8 cellular contexts compared by ENCODE assay signal in the genomic region with DNA sequence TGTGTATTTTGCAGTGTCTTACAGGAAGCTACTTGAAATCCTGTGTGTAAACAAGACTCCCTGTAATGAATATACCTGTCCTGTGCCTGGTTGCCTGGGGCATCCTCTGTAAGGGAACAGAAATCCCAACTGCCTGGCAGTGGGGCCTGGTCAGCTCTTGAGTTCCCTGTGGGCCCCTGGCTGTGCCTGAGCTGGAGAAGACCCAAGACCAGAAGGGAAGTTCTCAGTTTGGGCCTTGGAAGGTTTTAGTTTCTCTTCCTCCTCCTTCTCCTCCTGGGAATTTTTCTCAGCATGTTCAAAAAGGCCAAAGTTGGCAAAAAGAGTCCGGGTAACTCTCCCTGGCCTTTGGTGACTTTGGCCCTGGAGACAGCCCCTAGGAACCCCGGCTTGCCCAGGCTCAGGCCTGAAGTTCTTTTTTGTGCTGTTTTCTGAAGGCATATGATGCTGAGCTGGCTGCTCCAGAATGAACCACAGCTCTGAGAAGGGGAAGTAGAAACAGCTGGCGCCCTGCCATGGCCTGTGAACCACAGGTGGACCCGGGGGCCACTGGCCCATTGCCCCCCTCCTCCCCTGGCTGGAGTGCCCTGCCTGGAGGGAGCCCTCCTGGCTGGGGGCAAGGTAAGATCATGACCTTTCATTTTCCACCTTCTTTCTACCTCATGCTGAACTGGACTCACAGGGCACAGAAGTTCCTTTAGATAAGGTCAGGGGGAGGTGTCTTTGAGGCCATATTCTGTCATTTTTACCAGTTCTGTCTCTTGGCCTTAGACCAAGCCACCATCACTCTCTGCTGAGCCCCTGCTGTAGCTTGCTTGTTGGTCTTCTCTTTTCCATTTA. TPM values are rescaled to one million over a fixed set of nuclear protein-coding genes. Genes with fewer than 3 reads are reported as not detected.
DNase-seq lines count a peak whose midpoint lies in the region; ATAC-seq and TF ChIP-seq lines count a peak whose summit lies in the region.
"Had no signal": no experiment of that assay in that cellular context is flagged by ENCODE, and none has a peak within 500 bp of the region (broad histone marks: within the 10 kb centered on the region; RNA-seq: fewer than 3 reads in every experiment).

No MANE protein-coding gene starts in this region.

- TF ChIP-seq CTCF in chondrocyte (IDR thresholded peaks at IDR 0.05): no peak

- peaks cover 44% of the 10 kb centered on the region for H3K4me1 Mint-ChIP-seq in chondrocyte (ENCODE audit: low read depth)

- H3K27me3 Mint-ChIP-seq in chondrocyte (ENCODE audit: low read depth): no peaks in the 10 kb centered on the region

- H3K27ac Mint-ChIP-seq in chondrocyte (ENCODE audit: unreplicated experiment): peak overlapping the region; percentile 41

- H3K4me3 Mint-ChIP-seq in chondrocyte (ENCODE audit: unreplicated experiment): no peak overlapping the region

- peak; percentile 80 for ATAC-seq in GM18511 (IDR thresholded peaks at IDR 0.05; ENCODE audit: unreplicated experiment)
- ATAC-seq in GM21619 (IDR thresholded peaks at IDR 0.05; ENCODE audit: unreplicated experiment): peak; percentile 65
- ATAC-seq: Panc1 had no signal

- H3K36me3 Mint-ChIP-seq in chondrocyte (ENCODE audit: low read depth): no peaks in the 10 kb centered on the region

- H3K9me3 Mint-ChIP-seq in chondrocyte (ENCODE audit: low read depth): no peaks in the 10 kb centered on the region

- DNase-seq in M059J (ENCODE audit: low read depth) (peak; percentile 26), chondrocyte (ENCODE audit: low spot score) (no peak), pons (ENCODE audit: low spot score) (peak; percentile 66), A172 (ENCODE audit: low spot score) (no peak), NCI-H1092 treated with DMSO at 0.1 percent for 48 hours (lab: John Stamatoyannopoulos, UW) (no peak)

RNA-seq across cellular contexts. Expression of gene TMEM268, which starts 5.8 kb away (rescaled TPM):
- 5.3 and 8.3 TPM in 2 replicates for total RNA-seq in M059J (2014; rRNA removed; shearing (Covaris generic))
- 10.7 to 21.5 TPM (median 19.0 TPM) in 3 replicates for total RNA-seq in chondrocyte
- 3.3 and 3.8 TPM in 2 replicates for total RNA-seq in A172 (2014; rRNA removed; shearing (Covaris generic))

RNA-seq across cellular contexts. Expression of gene ATP6V1G1, which starts 29.3 kb away (rescaled TPM):
- 175 and 227 TPM in 2 replicates for total RNA-seq in M059J (2014; rRNA removed; shearing (Covaris generic))
- total RNA-seq in chondrocyte: 134 to 143 TPM (median 135 TPM) in 3 replicates
- 216 and 223 TPM in 2 replicates for total RNA-seq in A172 (2014; rRNA removed; shearing (Covaris generic))

RNA-seq across cellular contexts. Expression of gene TEX53, which starts 40.7 kb away (rescaled TPM):
- total RNA-seq in M059J (2014; rRNA removed; shearing (Covaris generic)): not detected in 2 replicates
- total RNA-seq in chondrocyte: not detected in 3 replicates
- not detected in 2 replicates for total RNA-seq in A172 (2014; rRNA removed; shearing (Covaris generic))

Comparison
In these comparisons a context has a peak if more than half of its experiments do, and no peak if none do; other contexts are left out.
1. DNase-seq: peak in M059J (single experiment) and pons (single experiment); none in chondrocyte (single experiment), A172 (single experiment) and NCI-H1092 treated with DMSO at 0.1 percent for 48 hours (single experiment).